In genomic region chr3:184002469-184002868, GRCh38 we compare ENCODE assay signal across 22 cellular contexts. TPM values are rescaled to one million over a fixed set of nuclear protein-coding genes. Genes with fewer than 3 reads are reported as not detected.
"Had no signal": no experiment of that assay in that cellular context is flagged by ENCODE, and none has a peak within 500 bp of the region (broad histone marks: within the 10 kb centered on the region; RNA-seq: fewer than 3 reads in every experiment).

No MANE protein-coding gene starts in this region.

- H3K9me3 Mint-ChIP-seq: activated CD4-positive, alpha-beta memory T cell treated with anti-CD3 and anti-CD28 coated beads for 36 hours; activated naive CD4-positive, alpha-beta T cell treated with anti-CD3 and anti-CD28 coated beads, Interleukin-2, amount 50 U/mL, for 72 hours; activated T-cell treated with anti-CD3 and anti-CD28 coated beads, Interleukin-2, amount 50 U/mL, for 4 hours; nephron; T-cell had no signal

- H3K27ac Mint-ChIP-seq: activated CD4-positive, alpha-beta memory T cell treated with anti-CD3 and anti-CD28 coated beads for 36 hours; activated CD4-positive, alpha-beta T cell treated with anti-CD3 and anti-CD28 coated beads for 36 hours; activated naive CD4-positive, alpha-beta T cell treated with anti-CD3 and anti-CD28 coated beads, Interleukin-2, amount 50 U/mL, for 72 hours; T-cell had no signal

- H3K4me3 Mint-ChIP-seq: activated CD4-positive, alpha-beta memory T cell treated with anti-CD3 and anti-CD28 coated beads for 36 hours; activated CD4-positive, alpha-beta T cell treated with anti-CD3 and anti-CD28 coated beads for 36 hours; activated T-cell treated with anti-CD3 and anti-CD28 coated beads, Interleukin-2, amount 50 U/mL, for 4 hours; nephron; T-cell had no signal

- DNase-seq: activated CD4-positive, alpha-beta memory T cell treated with anti-CD3 and anti-CD28 coated beads for 36 hours; activated CD4-positive, alpha-beta T cell treated with anti-CD3 and anti-CD28 coated beads for 36 hours; activated effector memory CD4-positive, alpha-beta T cell treated with Interleukin-2 at 50 U/mL for 16 hours; activated T-cell treated with anti-CD3 and anti-CD28 coated beads, Interleukin-2, amount 50 U/mL, for 4 hours; effector CD4-positive, alpha-beta T cell; foreskin melanocyte; head of caudate nucleus; occipital lobe; right lobe of liver; stimulated activated CD4-positive, alpha-beta T cell treated with anti-CD3 and anti-CD28 coated beads, Interleukin-1b, Interleukin-23, amount 100 ng/mL, for 48 hours; stomach; T-cell; T1000; testis had no signal

- ATAC-seq: activated CD4-positive, alpha-beta T cell treated with anti-CD3 and anti-CD28 coated beads for 36 hours; activated naive CD4-positive, alpha-beta T cell treated with anti-CD3 and anti-CD28 coated beads, Interleukin-2, amount 50 U/mL, for 72 hours; activated T-cell treated with anti-CD3 and anti-CD28 coated beads, Interleukin-2, amount 50 U/mL, for 4 hours; right lobe of liver; T-cell had no signal

- H3K4me1 ChIP-seq: testis had no signal

- H3K27ac ChIP-seq: coronary artery, right lobe of liver, SK-N-MC, testis, VCaP had no signal

- H3K36me3 ChIP-seq: right lobe of liver had no signal

- H3K4me3 ChIP-seq: coronary artery, right lobe of liver, SK-N-MC, stomach, testis had no signal

- H3K9me3 ChIP-seq: right lobe of liver, stomach, testis had no signal

- H3K27me3 ChIP-seq: right lobe of liver, stomach, testis had no signal

- H3K27me3 Mint-ChIP-seq: activated CD4-positive, alpha-beta memory T cell treated with anti-CD3 and anti-CD28 coated beads for 36 hours; activated CD4-positive, alpha-beta T cell treated with anti-CD3 and anti-CD28 coated beads for 36 hours; progenitor cell of endocrine pancreas; T-cell had no signal

RNA-seq across cellular contexts. Expression of gene HTR3D, which starts 29.1 kb away (rescaled TPM):
- total RNA-seq: activated CD4-positive, alpha-beta memory T cell treated with anti-CD3 and anti-CD28 coated beads for 36 hours; activated CD4-positive, alpha-beta T cell treated with anti-CD3 and anti-CD28 coated beads for 36 hours; activated naive CD4-positive, alpha-beta T cell treated with anti-CD3 and anti-CD28 coated beads, Interleukin-2, amount 50 U/mL, for 72 hours; activated T-cell treated with anti-CD3 and anti-CD28 coated beads, Interleukin-2, amount 50 U/mL, for 4 hours; endothelial cell of umbilical vein; occipital lobe; progenitor cell of endocrine pancreas; right lobe of liver; stomach; T-cell; testis; urinary bladder had no signal
- polyA plus RNA-seq: endothelial cell of umbilical vein, stomach, urinary bladder had no signal

RNA-seq across cellular contexts. Expression of gene HTR3C, which starts 50.4 kb away (rescaled TPM):
- total RNA-seq: activated CD4-positive, alpha-beta memory T cell treated with anti-CD3 and anti-CD28 coated beads for 36 hours; activated CD4-positive, alpha-beta T cell treated with anti-CD3 and anti-CD28 coated beads for 36 hours; activated naive CD4-positive, alpha-beta T cell treated with anti-CD3 and anti-CD28 coated beads, Interleukin-2, amount 50 U/mL, for 72 hours; activated T-cell treated with anti-CD3 and anti-CD28 coated beads, Interleukin-2, amount 50 U/mL, for 4 hours; endothelial cell of umbilical vein; occipital lobe; progenitor cell of endocrine pancreas; right lobe of liver; stomach; T-cell; urinary bladder had no signal
- polyA plus RNA-seq: endothelial cell of umbilical vein, stomach had no signal
